1 cellular context compared by ENCODE assay signal in the genomic region with DNA sequence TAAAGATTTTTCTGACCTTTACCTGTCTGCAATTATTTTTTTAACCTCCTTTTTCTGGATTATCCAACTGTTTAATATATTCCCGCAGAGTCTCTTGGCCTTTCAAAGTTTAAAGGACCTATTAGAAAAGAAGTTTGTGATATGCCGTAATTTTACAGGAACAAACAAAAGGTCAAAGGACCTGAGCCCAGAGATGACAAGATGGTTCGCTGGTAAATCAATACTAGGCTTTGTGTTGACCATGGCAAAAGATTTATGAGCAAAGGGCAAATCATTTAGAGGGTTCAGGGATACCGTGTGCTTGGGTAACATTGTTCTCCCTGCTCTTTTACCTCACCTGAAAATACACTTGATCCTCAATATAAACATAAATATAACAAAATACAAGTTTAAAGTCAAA.
TF ChIP-seq lines count a peak whose summit lies in the region.

No MANE protein-coding gene starts in this region.

TF ChIP-seq in HepG2, 621 proteins besides CTCF, POLR2A, EP300 and RAD21 (continued from another document and continues in another):
- TF ChIP-seq CEBPB (IDR thresholded peaks at IDR 0.05; ENCODE audit: borderline replicate concordance, low read depth, low read length): peak; percentile 53; the same call in 1 of the 2 replicates
- TF ChIP-seq SKI (IDR thresholded peaks at IDR 0.05; ENCODE audit: partially characterized antibody): peak; percentile 39
- TF ChIP-seq, protein P1, sequence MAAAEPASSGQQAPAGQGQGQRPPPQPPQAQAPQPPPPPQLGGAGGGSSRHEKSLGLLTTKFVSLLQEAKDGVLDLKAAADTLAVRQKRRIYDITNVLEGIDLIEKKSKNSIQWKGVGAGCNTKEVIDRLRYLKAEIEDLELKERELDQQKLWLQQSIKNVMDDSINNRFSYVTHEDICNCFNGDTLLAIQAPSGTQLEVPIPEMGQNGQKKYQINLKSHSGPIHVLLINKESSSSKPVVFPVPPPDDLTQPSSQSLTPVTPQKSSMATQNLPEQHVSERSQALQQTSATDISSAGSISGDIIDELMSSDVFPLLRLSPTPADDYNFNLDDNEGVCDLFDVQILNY (CRISPR knock-in tag; conservative IDR thresholded peaks at IDR 0.05): no peak
- TF ChIP-seq, protein P2, sequence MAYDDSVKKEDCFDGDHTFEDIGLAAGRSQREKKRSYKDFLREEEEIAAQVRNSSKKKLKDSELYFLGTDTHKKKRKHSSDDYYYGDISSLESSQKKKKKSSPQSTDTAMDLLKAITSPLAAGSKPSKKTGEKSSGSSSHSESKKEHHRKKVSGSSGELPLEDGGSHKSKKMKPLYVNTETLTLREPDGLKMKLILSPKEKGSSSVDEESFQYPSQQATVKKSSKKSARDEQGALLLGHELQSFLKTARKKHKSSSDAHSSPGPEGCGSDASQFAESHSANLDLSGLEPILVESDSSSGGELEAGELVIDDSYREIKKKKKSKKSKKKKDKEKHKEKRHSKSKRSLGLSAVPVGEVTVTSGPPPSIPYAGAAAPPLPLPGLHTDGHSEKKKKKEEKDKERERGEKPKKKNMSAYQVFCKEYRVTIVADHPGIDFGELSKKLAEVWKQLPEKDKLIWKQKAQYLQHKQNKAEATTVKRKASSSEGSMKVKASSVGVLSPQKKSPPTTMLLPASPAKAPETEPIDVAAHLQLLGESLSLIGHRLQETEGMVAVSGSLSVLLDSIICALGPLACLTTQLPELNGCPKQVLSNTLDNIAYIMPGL (CRISPR knock-in tag; IDR thresholded peaks at IDR 0.05; ENCODE audit: borderline replicate concordance in 1 of 2, low read depth in 1 of 2): no peak
- no peak for TF ChIP-seq ZNF777 (CRISPR knock-in tag; IDR thresholded peaks at IDR 0.05)
- peak; percentile 97 for TF ChIP-seq HDAC2 (CRISPR knock-in tag; IDR thresholded peaks at IDR 0.05)
- peak; percentile 85; the same call in 1 of the 2 replicates for TF ChIP-seq TARDBP (CRISPR knock-in tag; IDR thresholded peaks at IDR 0.05)
- TF ChIP-seq NFATC3 (CRISPR knock-in tag; IDR thresholded peaks at IDR 0.05): no peak
- TF ChIP-seq, protein P3, sequence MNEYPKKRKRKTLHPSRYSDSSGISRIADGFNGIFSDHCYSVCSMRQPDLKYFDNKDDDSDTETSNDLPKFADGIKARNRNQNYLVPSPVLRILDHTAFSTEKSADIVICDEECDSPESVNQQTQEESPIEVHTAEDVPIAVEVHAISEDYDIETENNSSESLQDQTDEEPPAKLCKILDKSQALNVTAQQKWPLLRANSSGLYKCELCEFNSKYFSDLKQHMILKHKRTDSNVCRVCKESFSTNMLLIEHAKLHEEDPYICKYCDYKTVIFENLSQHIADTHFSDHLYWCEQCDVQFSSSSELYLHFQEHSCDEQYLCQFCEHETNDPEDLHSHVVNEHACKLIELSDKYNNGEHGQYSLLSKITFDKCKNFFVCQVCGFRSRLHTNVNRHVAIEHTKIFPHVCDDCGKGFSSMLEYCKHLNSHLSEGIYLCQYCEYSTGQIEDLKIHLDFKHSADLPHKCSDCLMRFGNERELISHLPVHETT (CRISPR knock-in tag; conservative IDR thresholded peaks at IDR 0.05): no peak; the same call in 1 of the 2 replicates
- peak; percentile 45; the same call in 1 of the 2 replicates for TF ChIP-seq ZNF331 (CRISPR knock-in tag; IDR thresholded peaks at IDR 0.05)
- TF ChIP-seq ZNF644 (CRISPR knock-in tag; IDR thresholded peaks at IDR 0.05; ENCODE audit: low read depth): peak; percentile 87
- TF ChIP-seq SRSF1 (optimal IDR thresholded peaks at IDR 0.05; ENCODE audit: low read depth, low read length): no peak
- TF ChIP-seq, protein P4, sequence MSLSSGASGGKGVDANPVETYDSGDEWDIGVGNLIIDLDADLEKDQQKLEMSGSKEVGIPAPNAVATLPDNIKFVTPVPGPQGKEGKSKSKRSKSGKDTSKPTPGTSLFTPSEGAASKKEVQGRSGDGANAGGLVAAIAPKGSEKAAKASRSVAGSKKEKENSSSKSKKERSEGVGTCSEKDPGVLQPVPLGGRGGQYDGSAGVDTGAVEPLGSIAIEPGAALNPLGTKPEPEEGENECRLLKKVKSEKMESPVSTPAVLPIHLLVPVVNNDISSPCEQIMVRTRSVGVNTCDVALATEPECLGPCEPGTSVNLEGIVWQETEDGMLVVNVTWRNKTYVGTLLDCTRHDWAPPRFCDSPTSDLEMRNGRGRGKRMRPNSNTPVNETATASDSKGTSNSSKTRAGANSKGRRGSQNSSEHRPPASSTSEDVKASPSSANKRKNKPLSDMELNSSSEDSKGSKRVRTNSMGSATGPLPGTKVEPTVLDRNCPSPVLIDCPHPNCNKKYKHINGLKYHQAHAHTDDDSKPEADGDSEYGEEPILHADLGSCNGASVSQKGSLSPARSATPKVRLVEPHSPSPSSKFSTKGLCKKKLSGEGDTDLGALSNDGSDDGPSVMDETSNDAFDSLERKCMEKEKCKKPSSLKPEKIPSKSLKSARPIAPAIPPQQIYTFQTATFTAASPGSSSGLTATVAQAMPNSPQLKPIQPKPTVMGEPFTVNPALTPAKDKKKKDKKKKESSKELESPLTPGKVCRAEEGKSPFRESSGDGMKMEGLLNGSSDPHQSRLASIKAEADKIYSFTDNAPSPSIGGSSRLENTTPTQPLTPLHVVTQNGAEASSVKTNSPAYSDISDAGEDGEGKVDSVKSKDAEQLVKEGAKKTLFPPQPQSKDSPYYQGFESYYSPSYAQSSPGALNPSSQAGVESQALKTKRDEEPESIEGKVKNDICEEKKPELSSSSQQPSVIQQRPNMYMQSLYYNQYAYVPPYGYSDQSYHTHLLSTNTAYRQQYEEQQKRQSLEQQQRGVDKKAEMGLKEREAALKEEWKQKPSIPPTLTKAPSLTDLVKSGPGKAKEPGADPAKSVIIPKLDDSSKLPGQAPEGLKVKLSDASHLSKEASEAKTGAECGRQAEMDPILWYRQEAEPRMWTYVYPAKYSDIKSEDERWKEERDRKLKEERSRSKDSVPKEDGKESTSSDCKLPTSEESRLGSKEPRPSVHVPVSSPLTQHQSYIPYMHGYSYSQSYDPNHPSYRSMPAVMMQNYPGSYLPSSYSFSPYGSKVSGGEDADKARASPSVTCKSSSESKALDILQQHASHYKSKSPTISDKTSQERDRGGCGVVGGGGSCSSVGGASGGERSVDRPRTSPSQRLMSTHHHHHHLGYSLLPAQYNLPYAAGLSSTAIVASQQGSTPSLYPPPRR (CRISPR knock-in tag; IDR thresholded peaks at IDR 0.05; ENCODE audit: borderline replicate concordance): peak; percentile 98
- peak; percentile 96 for TF ChIP-seq MIXL1 (CRISPR knock-in tag; IDR thresholded peaks at IDR 0.05)
- peak; percentile 94 for TF ChIP-seq GATA4 (IDR thresholded peaks at IDR 0.05; ENCODE audit: borderline replicate concordance, low read depth)
- TF ChIP-seq KDM5B (CRISPR knock-in tag; IDR thresholded peaks at IDR 0.05; ENCODE audit: borderline replicate concordance): no peak
- TF ChIP-seq ZNF431 (CRISPR knock-in tag; IDR thresholded peaks at IDR 0.05; ENCODE audit: borderline replicate concordance, low read depth): no peak
- TF ChIP-seq, protein P5, sequence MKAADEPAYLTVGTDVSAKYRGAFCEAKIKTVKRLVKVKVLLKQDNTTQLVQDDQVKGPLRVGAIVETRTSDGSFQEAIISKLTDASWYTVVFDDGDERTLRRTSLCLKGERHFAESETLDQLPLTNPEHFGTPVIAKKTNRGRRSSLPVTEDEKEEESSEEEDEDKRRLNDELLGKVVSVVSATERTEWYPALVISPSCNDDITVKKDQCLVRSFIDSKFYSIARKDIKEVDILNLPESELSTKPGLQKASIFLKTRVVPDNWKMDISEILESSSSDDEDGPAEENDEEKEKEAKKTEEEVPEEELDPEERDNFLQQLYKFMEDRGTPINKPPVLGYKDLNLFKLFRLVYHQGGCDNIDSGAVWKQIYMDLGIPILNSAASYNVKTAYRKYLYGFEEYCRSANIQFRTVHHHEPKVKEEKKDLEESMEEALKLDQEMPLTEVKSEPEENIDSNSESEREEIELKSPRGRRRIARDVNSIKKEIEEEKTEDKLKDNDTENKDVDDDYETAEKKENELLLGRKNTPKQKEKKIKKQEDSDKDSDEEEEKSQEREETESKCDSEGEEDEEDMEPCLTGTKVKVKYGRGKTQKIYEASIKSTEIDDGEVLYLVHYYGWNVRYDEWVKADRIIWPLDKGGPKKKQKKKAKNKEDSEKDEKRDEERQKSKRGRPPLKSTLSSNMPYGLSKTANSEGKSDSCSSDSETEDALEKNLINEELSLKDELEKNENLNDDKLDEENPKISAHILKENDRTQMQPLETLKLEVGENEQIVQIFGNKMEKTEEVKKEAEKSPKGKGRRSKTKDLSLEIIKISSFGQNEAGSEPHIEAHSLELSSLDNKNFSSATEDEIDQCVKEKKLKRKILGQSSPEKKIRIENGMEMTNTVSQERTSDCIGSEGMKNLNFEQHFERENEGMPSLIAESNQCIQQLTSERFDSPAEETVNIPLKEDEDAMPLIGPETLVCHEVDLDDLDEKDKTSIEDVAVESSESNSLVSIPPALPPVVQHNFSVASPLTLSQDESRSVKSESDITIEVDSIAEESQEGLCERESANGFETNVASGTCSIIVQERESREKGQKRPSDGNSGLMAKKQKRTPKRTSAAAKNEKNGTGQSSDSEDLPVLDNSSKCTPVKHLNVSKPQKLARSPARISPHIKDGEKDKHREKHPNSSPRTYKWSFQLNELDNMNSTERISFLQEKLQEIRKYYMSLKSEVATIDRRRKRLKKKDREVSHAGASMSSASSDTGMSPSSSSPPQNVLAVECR (CRISPR knock-in tag; IDR thresholded peaks at IDR 0.05; ENCODE audit: borderline replicate concordance): no peak; the same call in 1 of the 2 replicates
- peak; percentile 87 for TF ChIP-seq SIX1 (CRISPR knock-in tag; IDR thresholded peaks at IDR 0.05; ENCODE audit: borderline replicate concordance)
- peak; percentile 25; the same call in 1 of the 2 replicates for TF ChIP-seq ZNF629 (CRISPR knock-in tag; conservative IDR thresholded peaks at IDR 0.05)
- peak; percentile 62; the same call in 1 of the 2 replicates for TF ChIP-seq KMT2A (CRISPR knock-in tag; IDR thresholded peaks at IDR 0.05)
- TF ChIP-seq ZNF557 (CRISPR knock-in tag; IDR thresholded peaks at IDR 0.05): no peak
- peak; percentile 83 for TF ChIP-seq ELF3 (CRISPR knock-in tag; IDR thresholded peaks at IDR 0.05)
- TF ChIP-seq ZNF546 (CRISPR knock-in tag; conservative IDR thresholded peaks at IDR 0.05): no peak
- TF ChIP-seq FOXK2 (IDR thresholded peaks at IDR 0.05): no peak
- TF ChIP-seq SRSF4 (IDR thresholded peaks at IDR 0.05; ENCODE audit: low read depth, low read length, poor library complexity, severe bottlenecking): no peak
- TF ChIP-seq ZNF33A (CRISPR knock-in tag; IDR thresholded peaks at IDR 0.05; ENCODE audit: borderline replicate concordance): no peak
- TF ChIP-seq ZNF772 (CRISPR knock-in tag; IDR thresholded peaks at IDR 0.05): no peak
- TF ChIP-seq PHF8 (CRISPR knock-in tag; IDR thresholded peaks at IDR 0.05): no peak
- no peak for TF ChIP-seq NFRKB (IDR thresholded peaks at IDR 0.05)
- TF ChIP-seq ZNF746 (CRISPR knock-in tag; IDR thresholded peaks at IDR 0.05): no peak
- TF ChIP-seq HOXA9 (CRISPR knock-in tag; IDR thresholded peaks at IDR 0.05; ENCODE audit: borderline replicate concordance): peak; percentile 88; the same call in 1 of the 2 replicates
- TF ChIP-seq, protein P6, sequence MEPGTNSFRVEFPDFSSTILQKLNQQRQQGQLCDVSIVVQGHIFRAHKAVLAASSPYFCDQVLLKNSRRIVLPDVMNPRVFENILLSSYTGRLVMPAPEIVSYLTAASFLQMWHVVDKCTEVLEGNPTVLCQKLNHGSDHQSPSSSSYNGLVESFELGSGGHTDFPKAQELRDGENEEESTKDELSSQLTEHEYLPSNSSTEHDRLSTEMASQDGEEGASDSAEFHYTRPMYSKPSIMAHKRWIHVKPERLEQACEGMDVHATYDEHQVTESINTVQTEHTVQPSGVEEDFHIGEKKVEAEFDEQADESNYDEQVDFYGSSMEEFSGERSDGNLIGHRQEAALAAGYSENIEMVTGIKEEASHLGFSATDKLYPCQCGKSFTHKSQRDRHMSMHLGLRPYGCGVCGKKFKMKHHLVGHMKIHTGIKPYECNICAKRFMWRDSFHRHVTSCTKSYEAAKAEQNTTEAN (CRISPR knock-in tag; conservative IDR thresholded peaks at IDR 0.05): peak; percentile 56; the same call in 1 of the 2 replicates
- TF ChIP-seq KDM3A (CRISPR knock-in tag; IDR thresholded peaks at IDR 0.05; ENCODE audit: low read depth): peak; percentile 62; the same call in 1 of the 2 replicates
- no peak for TF ChIP-seq KLF13 (CRISPR knock-in tag; IDR thresholded peaks at IDR 0.05)
- no peak for TF ChIP-seq GPN1 (CRISPR knock-in tag; IDR thresholded peaks at IDR 0.05; ENCODE audit: borderline replicate concordance)
- no peak for TF ChIP-seq ESRRA (CRISPR knock-in tag; IDR thresholded peaks at IDR 0.05; ENCODE audit: low read depth)
- TF ChIP-seq, protein P7, sequence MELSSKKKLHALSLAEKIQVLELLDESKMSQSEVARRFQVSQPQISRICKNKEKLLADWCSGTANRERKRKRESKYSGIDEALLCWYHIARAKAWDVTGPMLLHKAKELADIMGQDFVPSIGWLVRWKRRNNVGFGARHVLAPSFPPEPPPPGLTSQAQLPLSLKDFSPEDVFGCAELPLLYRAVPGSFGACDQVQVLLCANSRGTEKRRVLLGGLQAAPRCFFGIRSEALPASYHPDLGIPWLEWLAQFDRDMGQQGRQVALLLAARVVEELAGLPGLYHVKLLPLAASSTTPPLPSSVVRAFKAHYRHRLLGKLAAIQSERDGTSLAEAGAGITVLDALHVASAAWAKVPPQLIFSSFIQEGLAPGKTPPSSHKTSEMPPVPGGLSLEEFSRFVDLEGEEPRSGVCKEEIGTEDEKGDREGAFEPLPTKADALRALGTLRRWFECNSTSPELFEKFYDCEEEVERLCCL (CRISPR knock-in tag; IDR thresholded peaks at IDR 0.05; ENCODE audit: borderline replicate concordance): no peak
- TF ChIP-seq, protein P8, sequence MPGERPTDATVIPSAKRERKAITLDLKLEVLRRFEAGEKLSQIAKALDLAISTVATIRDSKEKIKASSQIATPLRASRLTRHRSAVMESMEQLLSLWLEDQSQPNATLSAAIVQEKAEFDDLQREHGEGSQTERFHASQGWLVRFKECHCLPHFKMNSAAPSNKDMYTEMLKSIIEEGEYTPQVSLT (CRISPR knock-in tag; IDR thresholded peaks at IDR 0.05; ENCODE audit: borderline replicate concordance, low read depth): no peak
- TF ChIP-seq, protein P9, sequence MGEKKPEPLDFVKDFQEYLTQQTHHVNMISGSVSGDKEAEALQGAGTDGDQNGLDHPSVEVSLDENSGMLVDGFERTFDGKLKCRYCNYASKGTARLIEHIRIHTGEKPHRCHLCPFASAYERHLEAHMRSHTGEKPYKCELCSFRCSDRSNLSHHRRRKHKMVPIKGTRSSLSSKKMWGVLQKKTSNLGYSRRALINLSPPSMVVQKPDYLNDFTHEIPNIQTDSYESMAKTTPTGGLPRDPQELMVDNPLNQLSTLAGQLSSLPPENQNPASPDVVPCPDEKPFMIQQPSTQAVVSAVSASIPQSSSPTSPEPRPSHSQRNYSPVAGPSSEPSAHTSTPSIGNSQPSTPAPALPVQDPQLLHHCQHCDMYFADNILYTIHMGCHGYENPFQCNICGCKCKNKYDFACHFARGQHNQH (CRISPR knock-in tag; IDR thresholded peaks at IDR 0.05): peak; percentile 75; the same call in 1 of the 2 replicates
- no peak for TF ChIP-seq MTF2 (CRISPR knock-in tag; IDR thresholded peaks at IDR 0.05; ENCODE audit: borderline replicate concordance)
- TF ChIP-seq, protein P10, sequence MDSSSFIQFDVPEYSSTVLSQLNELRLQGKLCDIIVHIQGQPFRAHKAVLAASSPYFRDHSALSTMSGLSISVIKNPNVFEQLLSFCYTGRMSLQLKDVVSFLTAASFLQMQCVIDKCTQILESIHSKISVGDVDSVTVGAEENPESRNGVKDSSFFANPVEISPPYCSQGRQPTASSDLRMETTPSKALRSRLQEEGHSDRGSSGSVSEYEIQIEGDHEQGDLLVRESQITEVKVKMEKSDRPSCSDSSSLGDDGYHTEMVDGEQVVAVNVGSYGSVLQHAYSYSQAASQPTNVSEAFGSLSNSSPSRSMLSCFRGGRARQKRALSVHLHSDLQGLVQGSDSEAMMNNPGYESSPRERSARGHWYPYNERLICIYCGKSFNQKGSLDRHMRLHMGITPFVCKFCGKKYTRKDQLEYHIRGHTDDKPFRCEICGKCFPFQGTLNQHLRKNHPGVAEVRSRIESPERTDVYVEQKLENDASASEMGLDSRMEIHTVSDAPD (CRISPR knock-in tag; IDR thresholded peaks at IDR 0.05): peak; percentile 97
- no peak for TF ChIP-seq ZNF10 (CRISPR knock-in tag; IDR thresholded peaks at IDR 0.05; ENCODE audit: borderline replicate concordance, low read depth)
